In genomic region chr5:95105638-95106037, GRCh38 we compare ENCODE assay signal across 5 cellular contexts.
"Had no signal": no experiment of that assay in that cellular context is flagged by ENCODE, and none has a peak within 500 bp of the region (broad histone marks: within the 10 kb centered on the region; RNA-seq: fewer than 3 reads in every experiment).

No MANE protein-coding gene starts in this region.

- ATAC-seq: GM12878 had no signal

- H3K4me3 ChIP-seq: GM12878 had no signal

- FAIRE-seq: G401.6, GM12878, GM12892 had no signal

- DNase-seq: GDM1, GF-D8 had no signal
